1 cellular context compared by ENCODE assay signal in genomic region chr9:107557236-107557990, GRCh38.
TF ChIP-seq lines count a peak whose summit lies in the region.

No MANE protein-coding gene starts in this region.

TF ChIP-seq in SK-N-SH treated with all-trans-retinoic acid at 6 μM for 48 hours, 23 proteins besides CTCF, POLR2A, EP300 and RAD21 (continued from another document):
- TF ChIP-seq, protein P1, sequence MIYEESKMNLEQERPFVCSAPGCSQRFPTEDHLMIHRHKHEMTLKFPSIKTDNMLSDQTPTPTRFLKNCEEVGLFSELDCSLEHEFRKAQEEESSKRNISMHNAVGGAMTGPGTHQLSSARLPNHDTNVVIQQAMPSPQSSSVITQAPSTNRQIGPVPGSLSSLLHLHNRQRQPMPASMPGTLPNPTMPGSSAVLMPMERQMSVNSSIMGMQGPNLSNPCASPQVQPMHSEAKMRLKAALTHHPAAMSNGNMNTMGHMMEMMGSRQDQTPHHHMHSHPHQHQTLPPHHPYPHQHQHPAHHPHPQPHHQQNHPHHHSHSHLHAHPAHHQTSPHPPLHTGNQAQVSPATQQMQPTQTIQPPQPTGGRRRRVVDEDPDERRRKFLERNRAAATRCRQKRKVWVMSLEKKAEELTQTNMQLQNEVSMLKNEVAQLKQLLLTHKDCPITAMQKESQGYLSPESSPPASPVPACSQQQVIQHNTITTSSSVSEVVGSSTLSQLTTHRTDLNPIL (CRISPR knock-in tag; IDR thresholded peaks at IDR 0.05; ENCODE audit: low read depth): no peak
- TF ChIP-seq, protein P2, sequence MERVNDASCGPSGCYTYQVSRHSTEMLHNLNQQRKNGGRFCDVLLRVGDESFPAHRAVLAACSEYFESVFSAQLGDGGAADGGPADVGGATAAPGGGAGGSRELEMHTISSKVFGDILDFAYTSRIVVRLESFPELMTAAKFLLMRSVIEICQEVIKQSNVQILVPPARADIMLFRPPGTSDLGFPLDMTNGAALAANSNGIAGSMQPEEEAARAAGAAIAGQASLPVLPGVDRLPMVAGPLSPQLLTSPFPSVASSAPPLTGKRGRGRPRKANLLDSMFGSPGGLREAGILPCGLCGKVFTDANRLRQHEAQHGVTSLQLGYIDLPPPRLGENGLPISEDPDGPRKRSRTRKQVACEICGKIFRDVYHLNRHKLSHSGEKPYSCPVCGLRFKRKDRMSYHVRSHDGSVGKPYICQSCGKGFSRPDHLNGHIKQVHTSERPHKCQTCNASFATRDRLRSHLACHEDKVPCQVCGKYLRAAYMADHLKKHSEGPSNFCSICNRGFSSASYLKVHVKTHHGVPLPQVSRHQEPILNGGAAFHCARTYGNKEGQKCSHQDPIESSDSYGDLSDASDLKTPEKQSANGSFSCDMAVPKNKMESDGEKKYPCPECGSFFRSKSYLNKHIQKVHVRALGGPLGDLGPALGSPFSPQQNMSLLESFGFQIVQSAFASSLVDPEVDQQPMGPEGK (CRISPR knock-in tag; IDR thresholded peaks at IDR 0.05; ENCODE audit: borderline replicate concordance): no peak
